ENCODE assay signal across 16 cellular contexts in genomic region chr11:31995031-31995430, GRCh38.
A peak's percentile ranks its signal among the peaks of the same experiment; 100 is the strongest.
DNase-seq lines count a peak whose midpoint lies in the region; ATAC-seq and TF ChIP-seq lines count a peak whose summit lies in the region.
"Had no signal": no experiment of that assay in that cellular context is flagged by ENCODE, and none has a peak within 500 bp of the region (broad histone marks: within the 10 kb centered on the region; RNA-seq: fewer than 3 reads in every experiment).

No MANE protein-coding gene starts in this region.

- peak overlapping the region in 1 of 4 donors; percentile 36 for H3K4me3 Mint-ChIP-seq in CD4-positive, CD25-positive, alpha-beta regulatory T cell
- H3K4me3 Mint-ChIP-seq in central memory CD8-positive, alpha-beta T cell, result peak overlapping the region; percentile 55

- no peaks in the 10 kb centered on the region for H3K9me3 Mint-ChIP-seq in CD4-positive, CD25-positive, alpha-beta regulatory T cell
- no peaks in the 10 kb centered on the region for H3K9me3 Mint-ChIP-seq in central memory CD8-positive, alpha-beta T cell

- H3K27me3 Mint-ChIP-seq in CD4-positive, CD25-positive, alpha-beta regulatory T cell, result no peaks in the 10 kb centered on the region
- peaks cover 9% of the 10 kb centered on the region for H3K27me3 Mint-ChIP-seq in central memory CD8-positive, alpha-beta T cell

- H3K27ac ChIP-seq in CD4-positive, CD25-positive, alpha-beta regulatory T cell (ENCODE audit: insufficient read depth, low read length, poor library complexity, severe bottlenecking), result no peak overlapping the region
- H3K27ac ChIP-seq: esophagus squamous epithelium, right atrium auricular region, stomach had no signal

- H3K9me3 ChIP-seq in CD4-positive, CD25-positive, alpha-beta regulatory T cell (ENCODE audit: control insufficient read depth in 2 of 2, low read length in 2 of 2), result no peaks in the 10 kb centered on the region
- H3K9me3 ChIP-seq: esophagus squamous epithelium, right atrium auricular region, stomach had no signal

- peaks cover 6% of the 10 kb centered on the region for H3K4me1 ChIP-seq in CD4-positive, CD25-positive, alpha-beta regulatory T cell (ENCODE audit: control insufficient read depth, insufficient read depth, low read length, poor library complexity, severe bottlenecking)
- H3K4me1 ChIP-seq: esophagus squamous epithelium, right atrium auricular region, stomach had no signal

- peaks cover 0 to 15% (median 7%) of the 10 kb centered on the region in 4 donors for H3K4me1 Mint-ChIP-seq in CD4-positive, CD25-positive, alpha-beta regulatory T cell
- H3K4me1 Mint-ChIP-seq in central memory CD8-positive, alpha-beta T cell, result peaks cover 18% of the 10 kb centered on the region

- H3K27me3 ChIP-seq in CD4-positive, CD25-positive, alpha-beta regulatory T cell (ENCODE audit: control insufficient read depth, insufficient read depth, low read length), result no peaks in the 10 kb centered on the region
- H3K27me3 ChIP-seq: right atrium auricular region had no signal

- H3K36me3 ChIP-seq in CD4-positive, CD25-positive, alpha-beta regulatory T cell (ENCODE audit: control insufficient read depth, insufficient read depth, low read length), result no peaks in the 10 kb centered on the region
- H3K36me3 ChIP-seq: esophagus squamous epithelium, right atrium auricular region, stomach had no signal

- no peak for ATAC-seq in CD4-positive, CD25-positive, alpha-beta regulatory T cell (ENCODE audit: low read depth in 2 of 2)
- peak; percentile 9 for ATAC-seq in GM18505 (IDR thresholded peaks at IDR 0.05; ENCODE audit: unreplicated experiment)
- ATAC-seq in central memory CD8-positive, alpha-beta T cell (replicated peaks; ENCODE audit: extremely low read depth, poor library complexity, severe bottlenecking), result peak; percentile 59
- ATAC-seq: left ventricle myocardium superior had no signal

- no peak for DNase-seq in CD4-positive, CD25-positive, alpha-beta regulatory T cell
- peak; percentile 62 for DNase-seq in NCI-H1105 treated with DMSO at 0.1 percent for 48 hours (lab: John Stamatoyannopoulos, UW)
- DNase-seq in central memory CD8-positive, alpha-beta T cell (ENCODE audit: low spot score in 2 of 2), result no peak
- DNase-seq in islet precursor cell, result no peak
- no peak for DNase-seq in activated CD4-positive, alpha-beta T cell treated with anti-CD3 and anti-CD28 coated beads for 1 hour
- DNase-seq in effector CD4-positive, alpha-beta T cell, result no peak
- no peak for DNase-seq in NOMO-1 treated with DMSO at 0.1 percent for 48 hours (lab: John Stamatoyannopoulos, UW; ENCODE audit: unreplicated experiment)
- DNase-seq: activated effector memory CD4-positive, alpha-beta T cell treated with Interleukin-2 at 50 U/mL for 16 hours; amniotic stem cell; COR-L47; esophagus squamous epithelium; left ventricle myocardium superior; NCI-H526; stomach had no signal

- no peaks in the 10 kb centered on the region for H3K36me3 Mint-ChIP-seq in CD4-positive, CD25-positive, alpha-beta regulatory T cell
- peaks cover 2% of the 10 kb centered on the region for H3K36me3 Mint-ChIP-seq in central memory CD8-positive, alpha-beta T cell (ENCODE audit: insufficient read depth)

- TF ChIP-seq POLR2A in GM18505 (IDR thresholded peaks at IDR 0.05; ENCODE audit: borderline replicate concordance, extremely low read depth, insufficient read depth, insufficient read length), result no peak

- H3K4me3 ChIP-seq in CD4-positive, CD25-positive, alpha-beta regulatory T cell (ENCODE audit: low read depth, low read length), result no peak overlapping the region
- H3K4me3 ChIP-seq: esophagus squamous epithelium, right atrium auricular region, stomach had no signal

- peak overlapping the region in 2 of 3 donors; percentile 18 to 88 for H3K27ac Mint-ChIP-seq in CD4-positive, CD25-positive, alpha-beta regulatory T cell
- peak overlapping the region; percentile 60 for H3K27ac Mint-ChIP-seq in central memory CD8-positive, alpha-beta T cell (ENCODE audit: low read depth)

Comparison
In these comparisons a context has a peak if more than half of its experiments do, and no peak if none do; other contexts are left out.
1. ATAC-seq: peak in GM18505 (single experiment) and central memory CD8-positive, alpha-beta T cell (single experiment); none in CD4-positive, CD25-positive, alpha-beta regulatory T cell (0 of 2).